12 cellular contexts compared by ENCODE assay signal in genomic region chr9:133059623-133060022, GRCh38. TPM values are rescaled to one million over a fixed set of nuclear protein-coding genes. Genes with fewer than 3 reads are reported as not detected.
DNase-seq lines count a peak whose midpoint lies in the region; ATAC-seq, FAIRE-seq and TF ChIP-seq lines count a peak whose summit lies in the region.
"Had no signal": no experiment of that assay in that cellular context is flagged by ENCODE, and none has a peak within 500 bp of the region (broad histone marks: within the 10 kb centered on the region; RNA-seq: fewer than 3 reads in every experiment).

No MANE protein-coding gene starts in this region.

- no peak for TF ChIP-seq CTCF in GM23338 (conservative IDR thresholded peaks at IDR 0.05; ENCODE audit: low read depth in 2 of 2)
- TF ChIP-seq CTCF in WTC11 (IDR thresholded peaks at IDR 0.05), result no peak
- no peak for TF ChIP-seq CTCF in keratinocyte (optimal IDR thresholded peaks at IDR 0.05 in 1 of 3, IDR thresholded peaks at IDR 0.05 in 1 of 3, conservative IDR thresholded peaks at IDR 0.05 in 1 of 3; ENCODE audit: extremely low read depth in 1 of 3, insufficient read depth in 2 of 3, low read length in 3 of 3)
- no peak for TF ChIP-seq CTCF in upper lobe of right lung (IDR thresholded peaks at IDR 0.05)
- no peak for TF ChIP-seq CTCF in upper lobe of left lung (IDR thresholded peaks at IDR 0.05)

- WGBS in upper lobe of left lung, 2 donors, result 40 to 43% methylated on average over 7 of the region's 7 CpGs

- H3K27ac Mint-ChIP-seq in GM23338 (peak overlapping the region; percentile 44; the same call in 1 of the 2 replicates), WTC11 (0 out of 2 replicates have a peak overlapping the region, but pooled peaks have one; percentile 5)

- H3F3A ChIP-seq in GM23338 (replicated peaks; ENCODE audit: low read depth), result 0 out of 2 replicates have a peak, but pooled peaks cover 8% of the 10 kb centered on the region

- H3K27me3 ChIP-seq in GM23338 (ENCODE audit: insufficient read depth) (no peaks in the 10 kb centered on the region), keratinocyte (ENCODE audit: control insufficient read depth, extremely low read depth, insufficient read depth, low read length) (peaks cover 10% of the 10 kb centered on the region), upper lobe of right lung (no peaks in the 10 kb centered on the region), upper lobe of left lung (no peaks in the 10 kb centered on the region)
- H3K27me3 ChIP-seq: tibial artery had no signal

- no peaks in the 10 kb centered on the region for H3K79me2 ChIP-seq in GM23338 (replicated peaks; ENCODE audit: insufficient read depth)
- H3K79me2 ChIP-seq in keratinocyte (ENCODE audit: control insufficient read depth, insufficient read depth, low read length), result no peaks in the 10 kb centered on the region

- H3K9me3 ChIP-seq in keratinocyte (ENCODE audit: control insufficient read depth, low read depth, low read length) (no peaks in the 10 kb centered on the region), upper lobe of right lung (no peaks in the 10 kb centered on the region), upper lobe of left lung (no peaks in the 10 kb centered on the region)
- H3K9me3 ChIP-seq: tibial artery had no signal

- peaks cover 3% of the 10 kb centered on the region for H3K9me1 ChIP-seq in keratinocyte (ENCODE audit: control insufficient read depth, extremely low read depth, insufficient read depth, low read length)

- intact Hi-C loops in upper lobe of right lung (cut with DNase I), result no loop called here

- no peak for TF ChIP-seq EP300 in upper lobe of left lung (IDR thresholded peaks at IDR 0.05)

- H4K20me1 ChIP-seq in GM23338 (replicated peaks; ENCODE audit: insufficient read depth) (no peaks in the 10 kb centered on the region), keratinocyte (ENCODE audit: control insufficient read depth, extremely low read depth, insufficient read depth, low read length) (no peaks in the 10 kb centered on the region)

- H3K9me3 Mint-ChIP-seq in GM23338, result no peaks in the 10 kb centered on the region
- H3K9me3 Mint-ChIP-seq in WTC11, result no peaks in the 10 kb centered on the region

- H3K4me3 Mint-ChIP-seq in GM23338 (0 out of 3 replicates have a peak overlapping the region, but pooled peaks have one; percentile 26), WTC11 (no peak overlapping the region)

- H3K27me3 Mint-ChIP-seq in GM23338 (ENCODE audit: insufficient read depth, low read depth, poor library complexity) (peaks cover 5% of the 10 kb centered on the region), WTC11 (ENCODE audit: low read depth) (no peaks in the 10 kb centered on the region)

- H3K9me2 ChIP-seq in GM23338 (ENCODE audit: insufficient read depth), result no peaks in the 10 kb centered on the region

- H3K36me3 Mint-ChIP-seq in GM23338 (ENCODE audit: low read depth), result peaks cover 29% of the 10 kb centered on the region
- peaks cover 19% of the 10 kb centered on the region for H3K36me3 Mint-ChIP-seq in WTC11

- no peak overlapping the region for H3K9ac ChIP-seq in keratinocyte (ENCODE audit: control insufficient read depth, extremely low read depth, insufficient read depth, low read length)

- H3K36me3 ChIP-seq in GM23338 (ENCODE audit: insufficient read depth) (no peaks in the 10 kb centered on the region; the same call in 1 of the 2 replicates), keratinocyte (ENCODE audit: control insufficient read depth in 2 of 2, extremely low read depth in 1 of 2, insufficient read depth in 2 of 2, low read length in 2 of 2) (peaks cover 0 to 12% of the 10 kb centered on the region in 2 experiments), upper lobe of right lung (peaks cover 27% of the 10 kb centered on the region), upper lobe of left lung (peaks cover under 1 to 39% (median 34%) of the 10 kb centered on the region in 4 donors)

- H3K4me2 ChIP-seq in GM23338 (peak overlapping the region; percentile 71), keratinocyte (ENCODE audit: control insufficient read depth, extremely low read depth, insufficient read depth, low read depth, low read length) (peak overlapping the region; percentile 66)

- H3K27ac ChIP-seq in GM23338 (ENCODE audit: low read depth) (peak overlapping the region; percentile 81; the same call in 1 of the 2 replicates), keratinocyte (ENCODE audit: control insufficient read depth, insufficient read depth, low read length) (no peak overlapping the region), upper lobe of right lung (no peak overlapping the region), upper lobe of left lung (no peak overlapping the region)
- H3K27ac ChIP-seq: skin epidermis, tibial artery had no signal

- CTCF ChIA-PET in WTC11 (lab: Charles Lee), result interaction anchor here (0.6 to 3.0 kb wide), 6 partner anchors 10 to 126 kb away, joined by 3 to 13 read pairs (median 6); partner anchors contain the start of gene GTF3C5

- ATAC-seq in GM23338 (no peak; the same call in 2 of the 3 replicates), WTC11 (no peak), upper lobe of right lung (no peak), HG03175 (IDR thresholded peaks at IDR 0.05; ENCODE audit: unreplicated experiment) (no peak), upper lobe of left lung (ENCODE audit: low FRiP score in 2 of 2) (no peak)

- TF ChIP-seq POLR2A in upper lobe of left lung (IDR thresholded peaks at IDR 0.05), result no peak

- DNase-seq in DMS153 treated with DMSO at 0.1 percent for 48 hours (lab: John Stamatoyannopoulos, UW; ENCODE audit: unreplicated experiment) (peak; percentile 19), GM23338 (ENCODE audit: low spot score) (no peak), WTC11 (ENCODE audit: low spot score) (no peak), keratinocyte (ENCODE audit: low read depth, low spot score) (no peak), upper lobe of right lung (no peak), upper lobe of left lung (no peak)
- DNase-seq: NCI-H1930, tibial artery had no signal

- no peak overlapping the region for H2AFZ ChIP-seq in GM23338
- H2AFZ ChIP-seq in keratinocyte (ENCODE audit: control insufficient read depth, low read length), result no peak overlapping the region

- H3K4me1 Mint-ChIP-seq in GM23338 (peaks cover 30% of the 10 kb centered on the region), WTC11 (peaks cover 35% of the 10 kb centered on the region)

- POLR2A ChIA-PET in WTC11 (lab: Charles Lee), result no interaction called here

- peak; percentile 46 for FAIRE-seq in keratinocyte (lab: Jason Lieb, UNC)
- FAIRE-seq: D721Med, H54 had no signal

- H3K4me1 ChIP-seq in GM23338 (ENCODE audit: insufficient read depth), result peaks cover 16% of the 10 kb centered on the region
- peaks cover 43% of the 10 kb centered on the region for H3K4me1 ChIP-seq in keratinocyte (ENCODE audit: control insufficient read depth, extremely low read depth, insufficient read depth, low read length)
- no peaks in the 10 kb centered on the region for H3K4me1 ChIP-seq in upper lobe of right lung
- peaks cover 0 to 11% (median 4%) of the 10 kb centered on the region in 4 donors for H3K4me1 ChIP-seq in upper lobe of left lung

- peak overlapping the region; percentile 29; the same call in 1 of the 2 replicates for H3K4me3 ChIP-seq in GM23338
- H3K4me3 ChIP-seq in keratinocyte (ENCODE audit: control insufficient read depth in 2 of 3, extremely low read depth in 1 of 3, insufficient read depth in 2 of 3, low read depth in 1 of 3, low read length in 3 of 3), result no peak overlapping the region
- no peak overlapping the region for H3K4me3 ChIP-seq in upper lobe of right lung
- H3K4me3 ChIP-seq in upper lobe of left lung, result no peak overlapping the region
- H3K4me3 ChIP-seq: skin epidermis, tibial artery had no signal

- dilution Hi-C loops in keratinocyte (cut with MboI; ENCODE audit: extremely low pct_ligation_motif_present, low sequenced_read_pairs), result no loop called here

TF ChIP-seq in GM23338, 12 proteins besides CTCF, POLR2A, EP300 and RAD21 (continues in another document):
- TF ChIP-seq POLR2AphosphoS5 (IDR thresholded peaks at IDR 0.05; ENCODE audit: low read depth) (no peak), ZNF331 (CRISPR knock-in tag; IDR thresholded peaks at IDR 0.05; ENCODE audit: low read depth) (no peak), JUNB (IDR thresholded peaks at IDR 0.05; ENCODE audit: unreplicated experiment) (no peak)

TF ChIP-seq in WTC11, 78 proteins besides CTCF, POLR2A, EP300 and RAD21:
- TF ChIP-seq ZNF423 (CRISPR knock-in tag; IDR thresholded peaks at IDR 0.05), result 0 out of 2 replicates have a peak, but pooled peaks have one; percentile 30
- TF ChIP-seq ATF1 (CRISPR knock-in tag; IDR thresholded peaks at IDR 0.05), result no peak

RNA-seq across cellular contexts. Expression of gene CEL, which starts 2.2 kb away (rescaled TPM):
- 1.0 and 2.3 TPM in 2 replicates for total RNA-seq in GM23338 (2014; rRNA removed; shearing (Covaris generic))
- polyA plus RNA-seq in GM23338 (2016; fragmentation: Nextera tagmentation; extraction: Ambion mirVana), result 0.26 and 0.27 TPM in 2 replicates
- total RNA-seq in WTC11 (2021), result 6.6 to 10.4 TPM (median 8.1 TPM) in 3 replicates
- 0.12 to 0.22 TPM (median 0.16 TPM) in 3 replicates for polyA plus RNA-seq in keratinocyte
- polyA plus RNA-seq in keratinocyte (2011; ENCODE audit: low read depth), result 0.64 TPM
- polyA plus RNA-seq in keratinocyte (2011; cell fraction: cytosol; rRNA removed), result 0.05 and 0.19 TPM in 2 replicates
- polyA plus RNA-seq in keratinocyte (2011; cell fraction: nucleus; rRNA removed), result 1.4 and 1.6 TPM in 2 replicates
- 0.33 and 0.82 TPM in 2 replicates for polyA plus RNA-seq in keratinocyte (2012; ENCODE audit: low replicate concordance)
- polyA minus RNA-seq in keratinocyte, result 0.33 to 0.39 TPM (median 0.35 TPM) in 3 replicates
- polyA minus RNA-seq in keratinocyte (2011; cell fraction: cytosol; rRNA and poly(A)+ RNA removed), result not detected
- polyA minus RNA-seq in keratinocyte (2011; cell fraction: nucleus; rRNA and poly(A)+ RNA removed), result 0.53 and 1.0 TPM in 2 replicates
- total RNA-seq in upper lobe of right lung, result 0.75 TPM
- 1 to 10 TPM in 3 of 6 donors, under 1 TPM in 2, not detected in 1; 0.15 to 9.4 (median 1.1) TPM for total RNA-seq in upper lobe of left lung

RNA-seq across cellular contexts. Expression of gene GTF3C5, which starts 28.8 kb away (rescaled TPM):
- total RNA-seq in GM23338 (2014; rRNA removed; shearing (Covaris generic)), result 78.8 and 81.1 TPM in 2 replicates
- 41.2 and 46.0 TPM in 2 replicates for polyA plus RNA-seq in GM23338 (2016; fragmentation: Nextera tagmentation; extraction: Ambion mirVana)
- 86.6 to 104 TPM (median 87.6 TPM) in 3 replicates for total RNA-seq in WTC11 (2021)
- 36.2 to 40.8 TPM (median 37.2 TPM) in 3 replicates for polyA plus RNA-seq in keratinocyte
- 12.7 TPM for polyA plus RNA-seq in keratinocyte (2011; ENCODE audit: low read depth)
- 24.2 and 34.4 TPM in 2 replicates for polyA plus RNA-seq in keratinocyte (2011; cell fraction: cytosol; rRNA removed)
- polyA plus RNA-seq in keratinocyte (2011; cell fraction: nucleus; rRNA removed), result 48.9 and 54.0 TPM in 2 replicates
- 33.5 and 39.4 TPM in 2 replicates for polyA plus RNA-seq in keratinocyte (2012; ENCODE audit: low replicate concordance)
- polyA minus RNA-seq in keratinocyte, result 30.6 to 60.8 TPM (median 41.5 TPM) in 3 replicates
- 28.2 TPM for polyA minus RNA-seq in keratinocyte (2011; cell fraction: cytosol; rRNA and poly(A)+ RNA removed)
- polyA minus RNA-seq in keratinocyte (2011; cell fraction: nucleus; rRNA and poly(A)+ RNA removed), result 21.6 and 26.4 TPM in 2 replicates
- total RNA-seq in upper lobe of right lung, result 41.7 TPM
- total RNA-seq in upper lobe of left lung, result 100 to 1,000 TPM in 1 of 6 donors, 10 to 100 TPM in 5; 40.9 to 133 (median 49.7) TPM
